14 cellular contexts compared by ENCODE assay signal in genomic region chr6:142827356-142827755, GRCh38.
DNase-seq lines count a peak whose midpoint lies in the region; ATAC-seq and TF ChIP-seq lines count a peak whose summit lies in the region.
"Had no signal": no experiment of that assay in that cellular context is flagged by ENCODE, and none has a peak within 500 bp of the region (broad histone marks: within the 10 kb centered on the region; RNA-seq: fewer than 3 reads in every experiment).

No MANE protein-coding gene starts in this region.

- H3K4me3 Mint-ChIP-seq in activated CD8-positive, alpha-beta T cell treated with anti-CD3 and anti-CD28 coated beads for 36 hours: no peak overlapping the region
- no peak overlapping the region for H3K4me3 Mint-ChIP-seq in activated CD8-positive, alpha-beta T cell treated with anti-CD3 and anti-CD28 coated beads, Interleukin-2, amount 10 ng/mL, durations not matched to agents 7 days and 5 days
- H3K4me3 Mint-ChIP-seq: stimulated activated naive CD8-positive, alpha-beta T cell treated with anti-CD3 and anti-CD28 coated beads, Interleukin-15, Interleukin-2, amounts not matched to agents 100 ng/mL and 50 ng/mL, for 24 hours had no signal

- TF ChIP-seq POLR2A in transverse colon (IDR thresholded peaks at IDR 0.05): no peak

- H3K27me3 ChIP-seq in transverse colon: no peaks in the 10 kb centered on the region
- no peaks in the 10 kb centered on the region for H3K27me3 ChIP-seq in SK-N-SH (ENCODE audit: insufficient read depth)
- H3K27me3 ChIP-seq in WERI-Rb-1 (ENCODE audit: insufficient read depth, low read depth, severe bottlenecking): no peaks in the 10 kb centered on the region
- H3K27me3 ChIP-seq: esophagus muscularis mucosa, SJSA1 had no signal

- H3K9me3 Mint-ChIP-seq in activated CD8-positive, alpha-beta T cell treated with anti-CD3 and anti-CD28 coated beads for 36 hours: peaks cover 4% of the 10 kb centered on the region
- H3K9me3 Mint-ChIP-seq in activated CD8-positive, alpha-beta T cell treated with anti-CD3 and anti-CD28 coated beads, Interleukin-2, amount 10 ng/mL, durations not matched to agents 7 days and 5 days (ENCODE audit: insufficient read depth): no peaks in the 10 kb centered on the region

- H3F3A ChIP-seq in SK-N-SH (replicated peaks; ENCODE audit: insufficient read depth): peaks cover 7% of the 10 kb centered on the region

- WGBS in transverse colon (ENCODE audit: low coverage in 1 of 2), 2 donors: 56 to 63% methylated on average over 7 of the region's 7 CpGs
- 81% methylated on average over 7 of the region's 7 CpGs for WGBS in SK-N-SH (ENCODE audit: low lambda C conversion rate)

- H3K27ac ChIP-seq in transverse colon (peak overlapping the region; percentile 23 to 75 (median 56)), SK-N-SH (ENCODE audit: low read depth in 2 of 2, low read length in 1 of 2) (no peak overlapping the region), WERI-Rb-1 (no peak overlapping the region)
- H3K27ac ChIP-seq: esophagus muscularis mucosa, SJSA1 had no signal

- H3K79me2 ChIP-seq in SK-N-SH (ENCODE audit: insufficient read depth): peaks cover 42% of the 10 kb centered on the region; the same call in 1 of the 2 replicates

- intact Hi-C loops in activated CD8-positive, alpha-beta T cell treated with anti-CD3 and anti-CD28 coated beads for 36 hours (cut with micrococcal nuclease): no loop called here
- intact Hi-C loops in Right ventricle myocardium superior (cut with DNase I) (no loop called here), transverse colon (cut with DNase I; ENCODE audit: low total_unique reads) (no loop called here)

- POLR2A ChIA-PET in activated CD8-positive, alpha-beta T cell treated with anti-CD3 and anti-CD28 coated beads for 36 hours (lab: Charles Lee): interaction anchor here (0.9 to 1.5 kb wide), 2 partner anchors 10 to 26 kb away, joined by 3 to 5 read pairs; no protein-coding TSS in a partner anchor
- POLR2A ChIA-PET in activated CD8-positive, alpha-beta T cell treated with anti-CD3 and anti-CD28 coated beads, Interleukin-2, amount 10 ng/mL, durations not matched to agents 7 days and 5 days (lab: Charles Lee): interaction anchor here (1.1 kb wide), 1 partner anchor 15 kb away, joined by 3 read pairs; no protein-coding TSS in a partner anchor
- POLR2A ChIA-PET in SK-N-SH (lab: Yijun Ruan, JAX): no interaction called here

- peak overlapping the region; percentile 34 for H3K27ac Mint-ChIP-seq in activated CD8-positive, alpha-beta T cell treated with anti-CD3 and anti-CD28 coated beads for 36 hours
- H3K27ac Mint-ChIP-seq in activated CD8-positive, alpha-beta T cell treated with anti-CD3 and anti-CD28 coated beads, Interleukin-2, amount 10 ng/mL, durations not matched to agents 7 days and 5 days: no peak overlapping the region
- H3K27ac Mint-ChIP-seq: stimulated activated naive CD8-positive, alpha-beta T cell treated with anti-CD3 and anti-CD28 coated beads, Interleukin-15, Interleukin-2, amounts not matched to agents 100 ng/mL and 50 ng/mL, for 24 hours had no signal

- H3K36me3 Mint-ChIP-seq in activated CD8-positive, alpha-beta T cell treated with anti-CD3 and anti-CD28 coated beads for 36 hours (ENCODE audit: low read depth): peaks cover 59% of the 10 kb centered on the region
- H3K36me3 Mint-ChIP-seq in activated CD8-positive, alpha-beta T cell treated with anti-CD3 and anti-CD28 coated beads, Interleukin-2, amount 10 ng/mL, durations not matched to agents 7 days and 5 days (ENCODE audit: low read depth): peaks cover 36% of the 10 kb centered on the region

- no peaks in the 10 kb centered on the region for H3K27me3 Mint-ChIP-seq in activated CD8-positive, alpha-beta T cell treated with anti-CD3 and anti-CD28 coated beads for 36 hours
- H3K27me3 Mint-ChIP-seq in activated CD8-positive, alpha-beta T cell treated with anti-CD3 and anti-CD28 coated beads, Interleukin-2, amount 10 ng/mL, durations not matched to agents 7 days and 5 days (ENCODE audit: low read depth): no peaks in the 10 kb centered on the region
- H3K27me3 Mint-ChIP-seq: stimulated activated naive CD8-positive, alpha-beta T cell treated with anti-CD3 and anti-CD28 coated beads, Interleukin-15, Interleukin-2, amounts not matched to agents 100 ng/mL and 50 ng/mL, for 24 hours had no signal

- no peaks in the 10 kb centered on the region for H4K20me1 ChIP-seq in SK-N-SH (ENCODE audit: insufficient read depth)

- DNase-seq in activated CD8-positive, alpha-beta T cell treated with anti-CD3 and anti-CD28 coated beads for 36 hours: no peak
- DNase-seq in activated CD8-positive, alpha-beta T cell treated with anti-CD3 and anti-CD28 coated beads, Interleukin-2, amount 10 ng/mL, durations not matched to agents 7 days and 5 days: no peak
- DNase-seq in Right ventricle myocardium superior (peak; percentile 59), mucosa of gallbladder (ENCODE audit: low spot score) (peak; percentile 69), transverse colon (peak; percentile 71), SK-N-SH (no peak), WERI-Rb-1 (no peak)
- DNase-seq: COR-L47; NCI-H2171; NK-92 treated with Interleukin-12 subunit alpha and Interleukin-12 subunit beta, amount 100 ng/mL, for 24 hours had no signal

- peak; percentile 63 for TF ChIP-seq EP300 in transverse colon (IDR thresholded peaks at IDR 0.05; ENCODE audit: low read depth)
- TF ChIP-seq EP300 in SK-N-SH (IDR thresholded peaks at IDR 0.05; ENCODE audit: borderline replicate concordance in 1 of 2, low read depth in 1 of 2, low read length in 1 of 2): no peak

- in situ Hi-C loops in transverse colon (cut with MboI; ENCODE audit: low pct_ligation_motif_present in 1 of 4, low pct_unique_long_range_greater_than_20kb in 1 of 4, low sequenced_read_pairs in 3 of 4): no loop called here

- H3K4me3 ChIP-seq in transverse colon (no peak overlapping the region), SK-N-SH (ENCODE audit: low read depth in 2 of 2, low read length in 1 of 2) (no peak overlapping the region), WERI-Rb-1 (ENCODE audit: low read depth, low read length) (no peak overlapping the region)
- H3K4me3 ChIP-seq: esophagus muscularis mucosa, SJSA1 had no signal

- H3K9ac ChIP-seq in SK-N-SH: no peak overlapping the region

- TF ChIP-seq RAD21 in SK-N-SH (IDR thresholded peaks at IDR 0.05; ENCODE audit: low read length): no peak

- peaks cover 0 to 32% (median 20%) of the 10 kb centered on the region in 4 donors for H3K4me1 ChIP-seq in transverse colon
- peaks cover 3 to 30% of the 10 kb centered on the region in 2 experiments; a peak in 3 of 4 replicates for H3K4me1 ChIP-seq in SK-N-SH (ENCODE audit: control insufficient read depth in 1 of 2, insufficient read depth in 2 of 2, low read depth in 1 of 2, low read length in 1 of 2)

- peaks cover 81% of the 10 kb centered on the region for H3K4me1 Mint-ChIP-seq in activated CD8-positive, alpha-beta T cell treated with anti-CD3 and anti-CD28 coated beads for 36 hours (ENCODE audit: low read depth)
- peaks cover 23% of the 10 kb centered on the region for H3K4me1 Mint-ChIP-seq in activated CD8-positive, alpha-beta T cell treated with anti-CD3 and anti-CD28 coated beads, Interleukin-2, amount 10 ng/mL, durations not matched to agents 7 days and 5 days (ENCODE audit: low read depth)

- no peaks in the 10 kb centered on the region for H3K36me3 ChIP-seq in transverse colon
- H3K36me3 ChIP-seq in SK-N-SH (replicated peaks in 1 of 2; ENCODE audit: control insufficient read depth in 1 of 2, insufficient read depth in 2 of 2, low read length in 1 of 2): no peaks in the 10 kb centered on the region
- no peaks in the 10 kb centered on the region for H3K36me3 ChIP-seq in WERI-Rb-1
- H3K36me3 ChIP-seq: esophagus muscularis mucosa, SJSA1 had no signal

- no peak for ATAC-seq in activated CD8-positive, alpha-beta T cell treated with anti-CD3 and anti-CD28 coated beads for 36 hours
- no peak for ATAC-seq in activated CD8-positive, alpha-beta T cell treated with anti-CD3 and anti-CD28 coated beads, Interleukin-2, amount 10 ng/mL, durations not matched to agents 7 days and 5 days
- ATAC-seq in Right ventricle myocardium superior (ENCODE audit: poor library complexity) (peak; percentile 60), HG03439 (IDR thresholded peaks at IDR 0.05; ENCODE audit: unreplicated experiment) (no peak)

- CTCF ChIA-PET in activated CD8-positive, alpha-beta T cell treated with anti-CD3 and anti-CD28 coated beads for 36 hours (lab: Charles Lee): interaction anchor here (1.0 to 3.9 kb wide), 2 partner anchors 9 to 135 kb away, joined by 4 to 15 read pairs; no protein-coding TSS in a partner anchor
- CTCF ChIA-PET in activated CD8-positive, alpha-beta T cell treated with anti-CD3 and anti-CD28 coated beads, Interleukin-2, amount 10 ng/mL, durations not matched to agents 7 days and 5 days (lab: Charles Lee): interaction anchor here (0.8 to 1.6 kb wide), 4 partner anchors 10 to 111 kb away, joined by 3 to 7 read pairs (median 4); no protein-coding TSS in a partner anchor
- CTCF ChIA-PET in SK-N-SH (lab: Yijun Ruan, JAX): interaction anchor here (0.9 to 1.8 kb wide), 3 partner anchors 9 to 135 kb away, joined by 4 to 6 read pairs (median 4); no protein-coding TSS in a partner anchor

- H3K9me3 ChIP-seq in transverse colon (no peaks in the 10 kb centered on the region), SK-N-SH (no peaks in the 10 kb centered on the region), WERI-Rb-1 (ENCODE audit: severe bottlenecking) (no peaks in the 10 kb centered on the region)
- H3K9me3 ChIP-seq: esophagus muscularis mucosa, SJSA1 had no signal

- H3K9me2 ChIP-seq in SK-N-SH: no peaks in the 10 kb centered on the region

- H2AFZ ChIP-seq in SK-N-SH (ENCODE audit: low read depth): no peak overlapping the region

- no peak overlapping the region for H3K4me2 ChIP-seq in SK-N-SH

- no peak for TF ChIP-seq CTCF in activated CD8-positive, alpha-beta T cell treated with anti-CD3 and anti-CD28 coated beads for 36 hours (IDR thresholded peaks at IDR 0.05)
- peak in 1 of 5 experiments; percentile 12 for TF ChIP-seq CTCF in transverse colon (IDR thresholded peaks at IDR 0.05)
- no peak for TF ChIP-seq CTCF in SK-N-SH (IDR thresholded peaks at IDR 0.05)
- TF ChIP-seq CTCF in WERI-Rb-1 (IDR thresholded peaks at IDR 0.05; ENCODE audit: low read depth, low read length): no peak

TF ChIP-seq in SK-N-SH, 30 proteins besides CTCF, POLR2A, EP300 and RAD21 (continues in another document):
- TF ChIP-seq SMC3 (IDR thresholded peaks at IDR 0.05; ENCODE audit: low read depth, low read length) (no peak), YY1 (IDR thresholded peaks at IDR 0.05; ENCODE audit: low read depth) (no peak), MXI1 (IDR thresholded peaks at IDR 0.05; ENCODE audit: low read depth, low read length) (no peak), NFIC (IDR thresholded peaks at IDR 0.05; ENCODE audit: borderline replicate concordance) (no peak), TEAD4 (IDR thresholded peaks at IDR 0.05; ENCODE audit: borderline replicate concordance, insufficient read depth) (no peak)

Comparison
In these comparisons a context has a peak if more than half of its experiments do, and no peak if none do; other contexts are left out.
1. DNase-seq: peak in Right ventricle myocardium superior (single experiment), mucosa of gallbladder (single experiment) and transverse colon (single experiment); none in activated CD8-positive, alpha-beta T cell treated with anti-CD3 and anti-CD28 coated beads for 36 hours (single experiment), activated CD8-positive, alpha-beta T cell treated with anti-CD3 and anti-CD28 coated beads, Interleukin-2, amount 10 ng/mL, durations not matched to agents 7 days and 5 days (single experiment), SK-N-SH (single experiment) and WERI-Rb-1 (single experiment).
2. H3K27ac ChIP-seq: peak in transverse colon (4 of 4); none in SK-N-SH (0 of 2) and WERI-Rb-1 (single experiment).